Comparison of ENCODE assay signal across 1 cellular context in the genomic region with DNA sequence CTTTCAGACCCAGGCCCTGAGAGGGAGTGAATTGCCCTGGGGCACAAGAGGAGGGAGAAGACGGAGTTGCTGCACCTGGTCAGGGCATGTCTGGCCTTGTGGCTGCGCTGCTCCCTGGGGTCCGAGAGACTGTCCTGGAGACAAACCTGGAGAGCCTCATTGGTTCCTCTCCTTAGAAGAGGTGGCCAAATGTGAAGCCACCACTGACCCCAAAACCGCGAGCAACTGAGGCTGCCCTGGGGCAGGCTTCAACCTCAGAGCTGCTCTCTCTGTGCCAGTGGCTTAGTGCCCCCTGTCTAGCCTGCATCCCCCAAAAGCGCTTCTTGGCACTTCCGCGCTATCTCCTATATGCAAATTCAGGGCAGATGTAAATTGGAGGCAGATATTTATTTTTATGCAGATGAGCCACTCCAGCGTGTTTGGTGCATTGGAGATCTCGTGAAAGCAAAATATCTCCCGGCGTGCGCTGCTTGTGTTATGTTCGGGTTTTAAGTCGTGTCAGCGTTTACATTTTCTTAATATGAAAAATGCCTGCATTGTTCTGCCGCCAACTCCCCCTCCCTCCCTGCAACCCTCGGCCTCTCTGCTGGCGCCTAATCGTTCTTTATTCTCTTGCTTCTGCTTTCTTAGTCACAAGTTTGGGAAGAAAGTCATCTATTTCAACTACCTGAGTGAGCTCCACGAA.
TF ChIP-seq lines count a peak whose summit lies in the region.

No MANE protein-coding gene starts in this region.

TF ChIP-seq in H1, 55 proteins besides CTCF, POLR2A, EP300 and RAD21:
- TF ChIP-seq RBBP5 (IDR thresholded peaks at IDR 0.05; ENCODE audit: borderline replicate concordance, low read depth, low read length) (no peak), JUN (IDR thresholded peaks at IDR 0.05; ENCODE audit: low read depth, low read length) (no peak), CBX5 (IDR thresholded peaks at IDR 0.05; ENCODE audit: low read depth, low read length) (no peak), JUND (IDR thresholded peaks at IDR 0.05; ENCODE audit: low read length) (no peak), POU5F1 (IDR thresholded peaks at IDR 0.05; ENCODE audit: low read depth, low read length) (no peak), GABPA (IDR thresholded peaks at IDR 0.05; ENCODE audit: borderline replicate concordance, insufficient read depth, low read length) (no peak), SIN3A (conservative IDR thresholded peaks at IDR 0.05 in 1 of 2, IDR thresholded peaks at IDR 0.05 in 1 of 2; ENCODE audit: low read depth in 1 of 2, low read length in 2 of 2) (no peak), SP1 (IDR thresholded peaks at IDR 0.05; ENCODE audit: low read depth, low read length) (no peak), NANOG (IDR thresholded peaks at IDR 0.05; ENCODE audit: insufficient read depth, low read depth, low read length, poor library complexity, severe bottlenecking) (no peak), CREB1 (IDR thresholded peaks at IDR 0.05) (no peak), TBP (IDR thresholded peaks at IDR 0.05; ENCODE audit: low read depth, low read length) (no peak), EGR1 (IDR thresholded peaks at IDR 0.05; ENCODE audit: borderline replicate concordance, low read depth, low read length) (no peak), ZNF274 (IDR thresholded peaks at IDR 0.05; ENCODE audit: borderline replicate concordance, extremely low read depth, low read length) (no peak), SP2 (IDR thresholded peaks at IDR 0.05; ENCODE audit: low read length) (no peak)
- TF ChIP-seq, protein P1, sequence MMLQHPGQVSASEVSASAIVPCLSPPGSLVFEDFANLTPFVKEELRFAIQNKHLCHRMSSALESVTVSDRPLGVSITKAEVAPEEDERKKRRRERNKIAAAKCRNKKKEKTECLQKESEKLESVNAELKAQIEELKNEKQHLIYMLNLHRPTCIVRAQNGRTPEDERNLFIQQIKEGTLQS (IDR thresholded peaks at IDR 0.05; ENCODE audit: insufficient read depth, low read depth, low read length): no peak
